In genomic region chr7:25084826-25085225, GRCh38 we compare ENCODE assay signal across 29 cellular contexts.
"Had no signal": no experiment of that assay in that cellular context is flagged by ENCODE, and none has a peak within 500 bp of the region (broad histone marks: within the 10 kb centered on the region; RNA-seq: fewer than 3 reads in every experiment).

No MANE protein-coding gene starts in this region.

- H3K4me3 ChIP-seq: left lung, lower lobe of right lung, pancreas, prostate gland, sigmoid colon, smooth muscle cell, tibial nerve, vagina had no signal

- H3K27ac Mint-ChIP-seq: naive thymus-derived CD8-positive, alpha-beta T cell; nephron; stimulated activated memory B cell treated with anti-CD40 and anti-IgM and Interleukin-4, amounts not matched to agents 10 μg/mL and 1 μg/mL and 100 μg/mL, for 72 hours; stimulated activated naive CD8-positive, alpha-beta T cell treated with anti-CD3 and anti-CD28 coated beads, Interleukin-15, amount 100 ng/mL, for 72 hours; type B pancreatic cell had no signal

- H3K4me1 Mint-ChIP-seq: naive thymus-derived CD8-positive, alpha-beta T cell; nephron; neural crest cell; stimulated activated naive CD8-positive, alpha-beta T cell treated with anti-CD3 and anti-CD28 coated beads, Interleukin-15, amount 100 ng/mL, for 72 hours had no signal

- H3K36me3 Mint-ChIP-seq: stimulated activated memory B cell treated with anti-CD40 and anti-IgM and Interleukin-4, amounts not matched to agents 10 μg/mL and 1 μg/mL and 100 μg/mL, for 72 hours; type B pancreatic cell had no signal

- ATAC-seq: left colon; left lung; lower lobe of right lung; naive thymus-derived CD8-positive, alpha-beta T cell; pancreas; right cardiac atrium; stimulated activated memory B cell treated with anti-CD40 and anti-IgM and Interleukin-4, amounts not matched to agents 10 μg/mL and 1 μg/mL and 100 μg/mL, for 72 hours; stimulated activated naive CD8-positive, alpha-beta T cell treated with anti-CD3 and anti-CD28 coated beads, Interleukin-15, amount 100 ng/mL, for 72 hours had no signal

- H3K9me3 Mint-ChIP-seq: naive thymus-derived CD8-positive, alpha-beta T cell; neural crest cell; stimulated activated memory B cell treated with anti-CD40 and anti-IgM and Interleukin-4, amounts not matched to agents 10 μg/mL and 1 μg/mL and 100 μg/mL, for 72 hours; stimulated activated naive CD8-positive, alpha-beta T cell treated with anti-CD3 and anti-CD28 coated beads, Interleukin-15, amount 100 ng/mL, for 72 hours; type B pancreatic cell had no signal

- DNase-seq: hippocampal formation; kidney; left colon; left lung; lower lobe of right lung; mammary epithelial cell; mesenchymal stem cell; naive thymus-derived CD8-positive, alpha-beta T cell; nucleus accumbens; pancreas; posterior cingulate gyrus; retina; right cardiac atrium; sigmoid colon; stimulated activated CD4-positive, alpha-beta T cell treated with anti-CD3 and anti-CD28 coated beads, Interleukin-1b, Interleukin-23, amount 100 ng/mL, for 48 hours; stimulated activated CD4-positive, alpha-beta T cell treated with anti-CD3 and anti-CD28 coated beads, Interleukin-2, amount 100 ng/mL, for 48 hours; stimulated activated CD4-positive, alpha-beta T cell treated with anti-CD3 and anti-CD28 coated beads, Interleukin-4, amount 100 ng/mL, for 4 hours; stimulated activated CD8-positive, alpha-beta memory T cell treated with anti-CD3 and anti-CD28 coated beads, Interleukin-4, amount 100 ng/mL, for 48 hours; stimulated activated naive CD4-positive, alpha-beta T cell treated with Interleukin-2 at 50 U/mL for 16 hours; stimulated activated naive CD8-positive, alpha-beta T cell treated with anti-CD3 and anti-CD28 coated beads, Interleukin-15, amount 100 ng/mL, for 72 hours; substantia nigra had no signal

- H3K27me3 Mint-ChIP-seq: stimulated activated memory B cell treated with anti-CD40 and anti-IgM and Interleukin-4, amounts not matched to agents 10 μg/mL and 1 μg/mL and 100 μg/mL, for 72 hours; type B pancreatic cell had no signal

- H3K4me3 Mint-ChIP-seq: naive thymus-derived CD8-positive, alpha-beta T cell; nephron; neural crest cell; stimulated activated memory B cell treated with anti-CD40 and anti-IgM and Interleukin-4, amounts not matched to agents 10 μg/mL and 1 μg/mL and 100 μg/mL, for 72 hours; stimulated activated naive CD8-positive, alpha-beta T cell treated with anti-CD3 and anti-CD28 coated beads, Interleukin-15, amount 100 ng/mL, for 72 hours; type B pancreatic cell had no signal
